In genomic region chr2:161373939-161374338, GRCh38 we compare ENCODE assay signal across 21 cellular contexts. TPM values are rescaled to one million over a fixed set of nuclear protein-coding genes. Genes with fewer than 3 reads are reported as not detected.
DNase-seq lines count a peak whose midpoint lies in the region; ATAC-seq, FAIRE-seq and TF ChIP-seq lines count a peak whose summit lies in the region.
"Had no signal": no experiment of that assay in that cellular context is flagged by ENCODE, and none has a peak within 500 bp of the region (broad histone marks: within the 10 kb centered on the region; RNA-seq: fewer than 3 reads in every experiment).

No MANE protein-coding gene starts in this region.

- H3K4me1 ChIP-seq in K562 (replicated peaks in 1 of 2; ENCODE audit: control insufficient read depth in 2 of 2, insufficient read depth in 2 of 2, low read length in 2 of 2) (no peaks in the 10 kb centered on the region), neuronal stem cell (ENCODE audit: control insufficient read depth in 2 of 2, insufficient read depth in 1 of 2, low read depth in 1 of 2, low read length in 2 of 2) (peaks cover 2% of the 10 kb centered on the region in 2 donors)
- H3K4me1 ChIP-seq: esophagus muscularis mucosa, heart right ventricle, sigmoid colon had no signal

- H4K8ac ChIP-seq in neuronal stem cell (ENCODE audit: low read depth, low read length): no peak overlapping the region

- H3K36me3 Mint-ChIP-seq in HFFc6 (ENCODE audit: low read depth): peaks cover 6% of the 10 kb centered on the region
- peaks cover 18% of the 10 kb centered on the region for H3K36me3 Mint-ChIP-seq in mesothelial cell of epicardium

- H2BK12ac ChIP-seq in neuronal stem cell (ENCODE audit: low read length): no peak overlapping the region

- H2AK5ac ChIP-seq in neuronal stem cell (ENCODE audit: low read depth, low read length): no peak overlapping the region

- intact Hi-C loops in K562 (cut with micrococcal nuclease): no loop called here

- H3K27ac ChIP-seq in K562 (ENCODE audit: extremely low read depth, low read depth, low read length) (no peak overlapping the region), neuronal stem cell (replicated peaks; ENCODE audit: low read length) (no peak overlapping the region)
- H3K27ac ChIP-seq: esophagus muscularis mucosa, heart right ventricle, sigmoid colon had no signal

- H3K9me3 ChIP-seq in K562 (replicated peaks; ENCODE audit: control insufficient read depth, insufficient read depth, low read depth, low read length) (no peaks in the 10 kb centered on the region), neuronal stem cell (replicated peaks in 1 of 2; ENCODE audit: control insufficient read depth in 2 of 2, insufficient read depth in 1 of 2, low read depth in 1 of 2, low read length in 2 of 2) (no peaks in the 10 kb centered on the region)
- H3K9me3 ChIP-seq: esophagus muscularis mucosa, heart right ventricle, sigmoid colon had no signal

- H2AFZ ChIP-seq in K562 (ENCODE audit: low read depth, low read length) (no peak overlapping the region), neuronal stem cell (ENCODE audit: low read length) (no peak overlapping the region)

- TF ChIP-seq CTCF in AG09309 (IDR thresholded peaks at IDR 0.05; ENCODE audit: control insufficient read depth, insufficient read depth, low read depth, low read length, missing control alignments) (no peak), HFFc6 (IDR thresholded peaks at IDR 0.05) (no peak), K562 (IDR thresholded peaks at IDR 0.05 in 2 of 3, conservative IDR thresholded peaks at IDR 0.05 in 1 of 3; ENCODE audit: insufficient read depth in 2 of 3, low read depth in 1 of 3, low read length in 3 of 3) (no peak), mesothelial cell of epicardium (IDR thresholded peaks at IDR 0.05; ENCODE audit: unreplicated experiment) (no peak), GM13976 (IDR thresholded peaks at IDR 0.05; ENCODE audit: borderline replicate concordance, control extremely low read depth, extremely low read depth, insufficient read depth, missing control alignments) (no peak)

- no peak overlapping the region for H4K91ac ChIP-seq in neuronal stem cell (ENCODE audit: low read depth, low read length, poor library complexity)

- H4K20me1 ChIP-seq in K562 (replicated peaks; ENCODE audit: control insufficient read depth, insufficient read depth, low read length): no peaks in the 10 kb centered on the region

- H3K36me3 ChIP-seq in K562 (ENCODE audit: control insufficient read depth, insufficient read depth, low read length): peaks cover 75% of the 10 kb centered on the region
- peaks cover 2 to 62% of the 10 kb centered on the region in 2 donors for H3K36me3 ChIP-seq in neuronal stem cell (replicated peaks in 1 of 2; ENCODE audit: control insufficient read depth in 2 of 2, insufficient read depth in 2 of 2, low read length in 2 of 2)

- H3K27ac Mint-ChIP-seq in HFFc6 (no peak overlapping the region), mesothelial cell of epicardium (no peak overlapping the region)
- H3K27ac Mint-ChIP-seq: activated CD4-positive, alpha-beta T cell treated with anti-CD3 and anti-CD28 coated beads, Interleukin-2, amount 10 ng/mL, durations not matched to agents 7 days and 5 days; activated naive CD4-positive, alpha-beta T cell treated with anti-CD3 and anti-CD28 coated beads for 36 hours had no signal

- H3K4me2 ChIP-seq in K562 (ENCODE audit: insufficient read depth, low read length) (no peak overlapping the region), neuronal stem cell (ENCODE audit: insufficient read depth, low read length, poor library complexity, severe bottlenecking) (no peak overlapping the region)

- no peak for TF ChIP-seq POLR2A in K562 (conservative IDR thresholded peaks at IDR 0.05)

- FAIRE-seq in K562 (lab: Jason Lieb, UNC): no peak
- FAIRE-seq: keratinocyte had no signal

- H3K79me2 ChIP-seq in K562 (ENCODE audit: control insufficient read depth, insufficient read depth, low read length): peaks cover 2% of the 10 kb centered on the region; the same call in 1 of the 3 replicates

- H3K14ac ChIP-seq in neuronal stem cell (ENCODE audit: low read length): no peak overlapping the region

- no peak overlapping the region for H2BK15ac ChIP-seq in neuronal stem cell (ENCODE audit: low read length)

- no peaks in the 10 kb centered on the region for H3K79me1 ChIP-seq in neuronal stem cell (ENCODE audit: low read depth, low read length)

- peak; percentile 47; the same call in 1 of the 3 replicates for ATAC-seq in K562
- ATAC-seq: heart right ventricle had no signal

- POLR2A ChIA-PET in K562 (lab: Yijun Ruan, JAX): no interaction called here

- no TSS peak for BruUV-seq in K562 (replicated peaks; lab: Mats Ljungman, UMichigan)

- CTCF ChIA-PET in K562 (lab: Yijun Ruan, JAX; ENCODE audit: low intra/inter-chr PET ratio): no interaction called here

- H3K4me3 ChIP-seq in AG09309 (ENCODE audit: control insufficient read depth, low read depth, low read length): no peak overlapping the region
- H3K4me3 ChIP-seq in K562: no peak overlapping the region
- no peak overlapping the region for H3K4me3 ChIP-seq in neuronal stem cell (ENCODE audit: low read length in 2 of 2)
- H3K4me3 ChIP-seq: esophagus muscularis mucosa, heart right ventricle, sigmoid colon had no signal

- TF ChIP-seq RAD21 in K562 (CRISPR knock-in tag; conservative IDR thresholded peaks at IDR 0.05 in 1 of 2, IDR thresholded peaks at IDR 0.05 in 1 of 2): no peak

- H2BK120ac ChIP-seq in neuronal stem cell (ENCODE audit: low read depth, low read length): no peak overlapping the region

- no peak overlapping the region for H3K9ac ChIP-seq in K562 (ENCODE audit: insufficient read depth in 1 of 2, low read depth in 2 of 2, low read length in 2 of 2)
- H3K9ac ChIP-seq in neuronal stem cell (ENCODE audit: low read depth, low read length, poor library complexity): no peak overlapping the region

- H3K4me1 Mint-ChIP-seq in HFFc6 (ENCODE audit: low read depth): peaks cover 13% of the 10 kb centered on the region; the same call in 1 of the 2 replicates
- H3K4me1 Mint-ChIP-seq in mesothelial cell of epicardium: peaks cover 2% of the 10 kb centered on the region
- H3K4me1 Mint-ChIP-seq: activated CD4-positive, alpha-beta T cell treated with anti-CD3 and anti-CD28 coated beads, Interleukin-2, amount 10 ng/mL, durations not matched to agents 7 days and 5 days had no signal

- H3K27me3 Mint-ChIP-seq in HFFc6 (ENCODE audit: insufficient read depth): no peaks in the 10 kb centered on the region
- H3K27me3 Mint-ChIP-seq in mesothelial cell of epicardium (ENCODE audit: low read depth): no peaks in the 10 kb centered on the region
- H3K27me3 Mint-ChIP-seq: activated CD4-positive, alpha-beta T cell treated with anti-CD3 and anti-CD28 coated beads, Interleukin-2, amount 10 ng/mL, durations not matched to agents 7 days and 5 days had no signal

- no peaks in the 10 kb centered on the region for H3K27me3 ChIP-seq in K562 (ENCODE audit: control insufficient read depth in 2 of 2, insufficient read depth in 2 of 2, low read length in 2 of 2)
- no peaks in the 10 kb centered on the region for H3K27me3 ChIP-seq in neuronal stem cell (ENCODE audit: control insufficient read depth in 3 of 3, insufficient read depth in 3 of 3, low read depth in 1 of 3, low read length in 3 of 3)
- H3K27me3 ChIP-seq: esophagus muscularis mucosa, heart right ventricle, sigmoid colon had no signal

- no peak overlapping the region for H3K23ac ChIP-seq in neuronal stem cell (ENCODE audit: low read depth, low read length, poor library complexity)

- in situ Hi-C loops in K562 (cut with MboI): no loop called here
- in situ Hi-C loops in GM13976 (cut with MboI; ENCODE audit: low sequenced_read_pairs, unreplicated experiment): no loop called here

- DNase-seq in AG09309 (ENCODE audit: low read depth): peak; percentile 5
- peak; percentile 9 for DNase-seq in HFFc6
- no peak for DNase-seq in K562 (ENCODE audit: extremely low read depth in 1 of 4, low spot score in 3 of 4)
- peak; percentile 37 for DNase-seq in kidney tubule cell (ENCODE audit: low spot score)
- no peak for DNase-seq in neuronal stem cell (ENCODE audit: low spot score)
- no peak for DNase-seq in activated gamma-delta T cell treated with Interleukin-2 at 50 U/mL for 16 hours
- no peak for DNase-seq in mesothelial cell of epicardium (ENCODE audit: low spot score in 2 of 2, unreplicated experiment in 2 of 2)
- DNase-seq in GM13976 (ENCODE audit: low spot score): no peak
- DNase-seq: activated CD4-positive, alpha-beta T cell treated with anti-CD3 and anti-CD28 coated beads, Interleukin-2, amount 10 ng/mL, durations not matched to agents 7 days and 5 days; activated naive CD4-positive, alpha-beta T cell treated with anti-CD3 and anti-CD28 coated beads for 36 hours; H7; heart right ventricle; Karpas-422; NCI-H1105 treated with DMSO at 0.1 percent for 48 hours; NCI-H2171; nucleus accumbens; sigmoid colon; SW 1271 had no signal

- H3K9me3 Mint-ChIP-seq in HFFc6 (no peaks in the 10 kb centered on the region), mesothelial cell of epicardium (no peaks in the 10 kb centered on the region)
- H3K9me3 Mint-ChIP-seq: activated CD4-positive, alpha-beta T cell treated with anti-CD3 and anti-CD28 coated beads, Interleukin-2, amount 10 ng/mL, durations not matched to agents 7 days and 5 days; activated naive CD4-positive, alpha-beta T cell treated with anti-CD3 and anti-CD28 coated beads for 36 hours had no signal

- H3K4me3 Mint-ChIP-seq in HFFc6 (no peak overlapping the region), mesothelial cell of epicardium (no peak overlapping the region)
- H3K4me3 Mint-ChIP-seq: activated CD4-positive, alpha-beta T cell treated with anti-CD3 and anti-CD28 coated beads, Interleukin-2, amount 10 ng/mL, durations not matched to agents 7 days and 5 days; activated naive CD4-positive, alpha-beta T cell treated with anti-CD3 and anti-CD28 coated beads for 36 hours had no signal

- H3K9me1 ChIP-seq in K562 (ENCODE audit: control insufficient read depth, insufficient read depth, low read length): no peaks in the 10 kb centered on the region

- no peak overlapping the region for H3K4ac ChIP-seq in neuronal stem cell (ENCODE audit: low read length)

- no peak overlapping the region for H3K18ac ChIP-seq in neuronal stem cell (ENCODE audit: low read length)

- TF ChIP-seq EP300 in K562 (IDR thresholded peaks at IDR 0.05; ENCODE audit: low read length): no peak

- H2BK5ac ChIP-seq in neuronal stem cell (ENCODE audit: low read length): no peak overlapping the region

RNA-seq across cellular contexts. Expression of gene TBR1, which starts 42.2 kb away (rescaled TPM):
- total RNA-seq in HFFc6 (2021; fragmentation: NEBNext Ultra II Directional; extraction: Animal tissue kit (Norgen Biotek cat#: 25700)): under 1 TPM in 1 of 6 experiments, not detected in 5; 0.02 TPM
- 0.09 TPM in 1 of 2 replicates, not detected in the other for total RNA-seq in K562 (2011; cell fraction: chromatin; rRNA removed; ENCODE audit: low replicate concordance)
- total RNA-seq in K562 (2011; cell fraction: nucleolus; rRNA removed): not detected in 2 replicates
- 0.23 TPM in 1 of 2 replicates, not detected in the other for total RNA-seq in K562 (2011; cell fraction: nucleoplasm; rRNA removed)
- 0.04 and 0.09 TPM in 2 replicates for total RNA-seq in K562 (2014; rRNA removed)
- not detected in 2 replicates for total RNA-seq in K562 (2014; rRNA removed; fragmentation: Illumina TruSeq; extraction: Trizol)
- total RNA-seq in K562 (2015; rRNA removed; fragmentation: Illumina TruSeq; extraction: Trizol): 0.04 TPM in 1 of 2 replicates, not detected in the other
- total RNA-seq in K562 (2021): not detected in 2 replicates
- 0.01 TPM in 1 of 2 replicates, not detected in the other for polyA plus RNA-seq in K562 (2011; rRNA removed)
- polyA plus RNA-seq in K562 (2011; cell fraction: cytosol; rRNA removed): not detected in 2 replicates
- polyA plus RNA-seq in K562 (2011; cell fraction: nucleus; rRNA removed): 0.04 TPM in 2 replicates
- polyA plus RNA-seq in K562 (2012): 0.03 TPM in 1 of 2 replicates, not detected in the other
- 0.01 TPM in 1 of 2 replicates, not detected in the other for polyA plus RNA-seq in K562 (2014; fragmentation: Illumina TruSeq; extraction: Trizol)
- not detected for polyA plus RNA-seq in K562 (2014; fragmentation: Nextera tagmentation; extraction: Ambion mirVana)
- 0.01 TPM in 1 of 2 replicates, not detected in the other for polyA plus RNA-seq in K562 (2014; rRNA removed)
- polyA minus RNA-seq in K562 (2011; rRNA and poly(A)+ RNA removed): 0.04 TPM in 1 of 2 replicates, not detected in the other
- polyA minus RNA-seq in K562 (2011; cell fraction: cytosol; rRNA and poly(A)+ RNA removed): not detected in 2 replicates
- under 0.01 and 0.11 TPM in 2 replicates for polyA minus RNA-seq in K562 (2011; cell fraction: nucleus; rRNA and poly(A)+ RNA removed)
- 0.01 TPM for polyA plus RNA-seq in neuronal stem cell (2013, experiment 1 of 2)
- polyA plus RNA-seq in neuronal stem cell (2013, experiment 2 of 2): 0.01 TPM
- total RNA-seq in mesothelial cell of epicardium: 0.09 to 0.13 TPM in 2 of 3 replicates, not detected in the other
- total RNA-seq: activated CD4-positive, alpha-beta T cell treated with anti-CD3 and anti-CD28 coated beads, Interleukin-2, amount 10 ng/mL, durations not matched to agents 7 days and 5 days; activated naive CD4-positive, alpha-beta T cell treated with anti-CD3 and anti-CD28 coated beads for 36 hours; esophagus muscularis mucosa; heart right ventricle; sigmoid colon; subcutaneous adipose tissue had no signal
- polyA plus RNA-seq: heart right ventricle, sigmoid colon had no signal

Comparison
In these comparisons a context has a peak if more than half of its experiments do, and no peak if none do; other contexts are left out.
1. DNase-seq: peak in AG09309 (single experiment), HFFc6 (single experiment) and kidney tubule cell (single experiment); none in K562 (0 of 4), neuronal stem cell (single experiment), activated gamma-delta T cell treated with Interleukin-2 at 50 U/mL for 16 hours (single experiment), mesothelial cell of epicardium (0 of 2) and GM13976 (single experiment).